In the genomic region with DNA sequence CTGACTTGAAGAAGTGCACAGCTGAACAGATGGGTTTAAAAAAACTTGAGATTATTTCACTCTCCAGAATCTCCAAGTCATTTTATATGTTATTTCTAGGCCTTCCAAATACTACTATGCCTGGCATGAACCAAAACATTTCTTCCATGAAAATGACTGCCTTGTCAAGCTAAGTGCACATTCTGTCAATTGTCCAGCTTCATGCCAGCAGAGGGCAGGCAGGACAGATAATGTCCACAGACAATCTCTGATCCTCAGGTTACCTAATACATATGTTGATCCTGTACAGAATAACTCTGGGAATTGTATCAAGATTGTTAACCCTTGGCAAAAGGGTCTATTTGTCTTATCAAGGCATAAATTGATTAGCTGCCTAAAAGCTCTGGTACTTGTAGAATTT, we compare ENCODE assay signal across 19 cellular contexts.
A peak's percentile ranks its signal among the peaks of the same experiment; 100 is the strongest.
DNase-seq lines count a peak whose midpoint lies in the region; ATAC-seq and TF ChIP-seq lines count a peak whose summit lies in the region.
"Had no signal": no experiment of that assay in that cellular context is flagged by ENCODE, and none has a peak within 500 bp of the region (broad histone marks: within the 10 kb centered on the region; RNA-seq: fewer than 3 reads in every experiment).

No MANE protein-coding gene starts in this region.

- in situ Hi-C loops in Panc1 (cut with HindIII; ENCODE audit: low pct_unique_long_range_greater_than_20kb, low sequenced_read_pairs) = no loop called here

- no peaks in the 10 kb centered on the region for H3K27me3 Mint-ChIP-seq in effector memory CD8-positive, alpha-beta T cell
- H3K27me3 Mint-ChIP-seq: activated naive CD8-positive, alpha-beta T cell; natural killer cell treated with Interleukin-12 subunit alpha and Interleukin-12 subunit beta and Interleukin-15 and Interleukin-18, amount 100 ng/mL, for 72 hours; T-helper 17 cell had no signal

- H3K9ac ChIP-seq in smooth muscle cell (ENCODE audit: low read depth) = no peak overlapping the region

- H3K4me3 ChIP-seq in Panc1 (ENCODE audit: low read depth in 2 of 2, low read length in 2 of 2) (no peak overlapping the region), epithelial cell of proximal tubule (ENCODE audit: low read depth, low read length) (no peak overlapping the region), smooth muscle cell (no peak overlapping the region)
- H3K4me3 ChIP-seq: lower lobe of right lung, right atrium auricular region had no signal

- H3F3A ChIP-seq in smooth muscle cell (ENCODE audit: low read depth) = no peaks in the 10 kb centered on the region

- intact Hi-C loops in Panc1 (cut with micrococcal nuclease; ENCODE audit: unreplicated experiment) = no loop called here

- peaks cover 9 to 16% of the 10 kb centered on the region in 2 donors for H3K9me3 Mint-ChIP-seq in effector memory CD8-positive, alpha-beta T cell

- TF ChIP-seq CTCF in Panc1 (IDR thresholded peaks at IDR 0.05) (peak; percentile 39; the same call in 1 of the 2 replicates), epithelial cell of proximal tubule (conservative IDR thresholded peaks at IDR 0.05; ENCODE audit: low read depth, low read length) (peak; percentile 56), smooth muscle cell (IDR thresholded peaks at IDR 0.05; ENCODE audit: borderline replicate concordance, insufficient read depth, poor library complexity, severe bottlenecking) (peak; percentile 18)

- CTCF ChIA-PET in Panc1 (lab: Charles Lee) = no interaction called here

- peaks cover 12% of the 10 kb centered on the region for H3K9me3 ChIP-seq in Panc1 (ENCODE audit: control insufficient read depth, insufficient read depth, low read depth, low read length)
- no peaks in the 10 kb centered on the region for H3K9me3 ChIP-seq in smooth muscle cell (replicated peaks; ENCODE audit: low read depth)

- H4K20me1 ChIP-seq in smooth muscle cell (ENCODE audit: low read depth) = no peaks in the 10 kb centered on the region

- H3K36me3 ChIP-seq in Panc1 (ENCODE audit: control insufficient read depth, insufficient read depth, low read length) = no peaks in the 10 kb centered on the region
- no peaks in the 10 kb centered on the region for H3K36me3 ChIP-seq in smooth muscle cell (ENCODE audit: low read depth)
- H3K36me3 ChIP-seq: lower lobe of right lung, right atrium auricular region had no signal

- H3K27ac ChIP-seq in Panc1 (ENCODE audit: low read length) = no peak overlapping the region
- H3K27ac ChIP-seq in smooth muscle cell (ENCODE audit: low read depth) = no peak overlapping the region
- H3K27ac ChIP-seq: lower lobe of right lung, right atrium auricular region had no signal

- no peak overlapping the region for H2AFZ ChIP-seq in smooth muscle cell (ENCODE audit: low read depth)

- H3K27ac Mint-ChIP-seq in effector memory CD8-positive, alpha-beta T cell = no peak overlapping the region
- H3K27ac Mint-ChIP-seq: activated naive CD8-positive, alpha-beta T cell; natural killer cell treated with Interleukin-12 subunit alpha and Interleukin-12 subunit beta and Interleukin-15 and Interleukin-18, amount 100 ng/mL, for 72 hours; T-helper 17 cell had no signal

- DNase-seq in NCI-H82 (lab: John Stamatoyannopoulos, UW) (peak; percentile 7), NCI-H82 treated with DMSO at 0.1 percent for 48 hours (lab: John Stamatoyannopoulos, UW; ENCODE audit: unreplicated experiment) (no peak), Panc1 (ENCODE audit: low read depth, low spot score) (no peak), epithelial cell of proximal tubule (ENCODE audit: low read depth) (no peak), smooth muscle cell (lab: John Stamatoyannopoulos, UW; ENCODE audit: unreplicated experiment) (no peak), foreskin melanocyte (no peak)
- DNase-seq in effector memory CD8-positive, alpha-beta T cell = no peak
- DNase-seq: 8988T; COR-L47; erythroblast; lower lobe of right lung; NCI-H1694 treated with DMSO at 0.1 percent for 48 hours; NCI-H510A treated with DMSO at 0.1 percent for 48 hours; stimulated activated CD4-positive, alpha-beta T cell treated with anti-CD3 and anti-CD28 coated beads, Interleukin-4, amount 100 ng/mL, for 24 hours; T-helper 17 cell had no signal

- no peak overlapping the region for H3K4me3 Mint-ChIP-seq in effector memory CD8-positive, alpha-beta T cell
- H3K4me3 Mint-ChIP-seq: activated naive CD8-positive, alpha-beta T cell; natural killer cell treated with Interleukin-12 subunit alpha and Interleukin-12 subunit beta and Interleukin-15 and Interleukin-18, amount 100 ng/mL, for 72 hours; T-helper 17 cell had no signal

- no TSS peak for BruUV-seq in Panc1 (replicated peaks; lab: Mats Ljungman, UMichigan)

- POLR2A ChIA-PET in Panc1 (lab: Charles Lee) = no interaction called here

- no peaks in the 10 kb centered on the region for H3K4me1 Mint-ChIP-seq in effector memory CD8-positive, alpha-beta T cell (ENCODE audit: low read depth in 2 of 2)
- H3K4me1 Mint-ChIP-seq: T-helper 17 cell had no signal

- ATAC-seq in Panc1 (no peak), GM19463 (IDR thresholded peaks at IDR 0.05; ENCODE audit: unreplicated experiment) (no peak)
- no peak for ATAC-seq in effector memory CD8-positive, alpha-beta T cell (replicated peaks)
- ATAC-seq: lower lobe of right lung; natural killer cell treated with Interleukin-12 subunit alpha and Interleukin-12 subunit beta and Interleukin-15 and Interleukin-18, amount 100 ng/mL, for 72 hours; T-helper 17 cell had no signal

- H3K4me1 ChIP-seq in Panc1 (ENCODE audit: control insufficient read depth, insufficient read depth, low read length) = no peaks in the 10 kb centered on the region
- H3K4me1 ChIP-seq in smooth muscle cell (ENCODE audit: low read depth) = no peaks in the 10 kb centered on the region
- H3K4me1 ChIP-seq: lower lobe of right lung, right atrium auricular region had no signal

- H3K4me2 ChIP-seq in smooth muscle cell = no peak overlapping the region

- H3K27me3 ChIP-seq in Panc1 (ENCODE audit: control insufficient read depth, insufficient read depth, low read length) (no peaks in the 10 kb centered on the region), smooth muscle cell (ENCODE audit: low read depth) (no peaks in the 10 kb centered on the region)
- H3K27me3 ChIP-seq: right atrium auricular region had no signal

- H3K36me3 Mint-ChIP-seq in effector memory CD8-positive, alpha-beta T cell (ENCODE audit: insufficient read depth) = no peaks in the 10 kb centered on the region
- H3K36me3 Mint-ChIP-seq: activated naive CD8-positive, alpha-beta T cell; natural killer cell treated with Interleukin-12 subunit alpha and Interleukin-12 subunit beta and Interleukin-15 and Interleukin-18, amount 100 ng/mL, for 72 hours had no signal

- no peaks in the 10 kb centered on the region for H3K79me2 ChIP-seq in smooth muscle cell (ENCODE audit: low read depth)
